Comparison of ENCODE assay signal across 12 cellular contexts in genomic region chr1:125118147-125118993, GRCh38.
DNase-seq lines count a peak whose midpoint lies in the region.
"Had no signal": no experiment of that assay in that cellular context is flagged by ENCODE, and none has a peak within 500 bp of the region (broad histone marks: within the 10 kb centered on the region; RNA-seq: fewer than 3 reads in every experiment).

No MANE protein-coding gene starts in this region.

- intact Hi-C loops in posterior vena cava (cut with DNase I) = no loop called here

- DNase-seq in activated effector memory CD4-positive, alpha-beta T cell treated with anti-CD3 and anti-CD28 coated beads, Interleukin-2, amount 50 U/mL, for 16 hours = peak; percentile 50
- DNase-seq in activated effector memory CD4-positive, alpha-beta T cell treated with Interleukin-2 at 50 U/mL for 16 hours = no peak
- DNase-seq in D341Med (ENCODE audit: low spot score) = peak; percentile 6
- peak; percentile 30 for DNase-seq in islet precursor cell
- DNase-seq in posterior vena cava (ENCODE audit: low spot score) = peak; percentile 72
- no peak for DNase-seq in GF-D8 (lab: John Stamatoyannopoulos, UW)
- no peak for DNase-seq in Kasumi-1 (lab: John Stamatoyannopoulos, UW)
- no peak for DNase-seq in T1000 (lab: John Stamatoyannopoulos, UW)
- DNase-seq: ACHN; CD4-positive, CD25-positive, alpha-beta regulatory T cell; DMS79; IMR-90 had no signal

Comparison
In these comparisons a context has a peak if more than half of its experiments do, and no peak if none do; other contexts are left out.
1. DNase-seq: peak in activated effector memory CD4-positive, alpha-beta T cell treated with anti-CD3 and anti-CD28 coated beads, Interleukin-2, amount 50 U/mL, for 16 hours (single experiment), D341Med (single experiment), islet precursor cell (single experiment) and posterior vena cava (single experiment); none in activated effector memory CD4-positive, alpha-beta T cell treated with Interleukin-2 at 50 U/mL for 16 hours (single experiment), GF-D8 (single experiment), Kasumi-1 (0 of 2) and T1000 (single experiment).